ENCODE assay signal across 8 cellular contexts in genomic region chr18:28176674-28176932, GRCh38. TPM values are rescaled to one million over a fixed set of nuclear protein-coding genes. Genes with fewer than 3 reads are reported as not detected.
DNase-seq lines count a peak whose midpoint lies in the region; ATAC-seq and TF ChIP-seq lines count a peak whose summit lies in the region.

No MANE protein-coding gene starts in this region.

- no peak overlapping the region for H3K9ac ChIP-seq in SK-N-MC (ENCODE audit: insufficient read length)

- WGBS in heart left ventricle, 4 donors = 0 to 2% (median 0%) methylated on average over 25 to 38 of the region's 38 CpGs

- TF ChIP-seq CTCF in GM13976 (IDR thresholded peaks at IDR 0.05; ENCODE audit: borderline replicate concordance, control extremely low read depth, extremely low read depth, insufficient read depth, missing control alignments) (no peak), heart left ventricle (IDR thresholded peaks at IDR 0.05) (no peak), retinal pigment epithelial cell (conservative IDR thresholded peaks at IDR 0.05; ENCODE audit: low read depth, low read length) (no peak)

- H3K4me3 ChIP-seq in SK-N-MC (0 out of 2 replicates have a peak overlapping the region, but pooled peaks have one; percentile 33), heart left ventricle (peak overlapping the region; percentile 65 to 91 (median 75)), retinal pigment epithelial cell (ENCODE audit: low read length) (peak overlapping the region; percentile 95)

- H3K27me3 ChIP-seq in heart left ventricle = peaks cover 0 to 61% (median 13%) of the 10 kb centered on the region in 9 donors

- TF ChIP-seq POLR2A in heart left ventricle (IDR thresholded peaks at IDR 0.05) = no peak

- H3K36me3 ChIP-seq in SK-N-MC (ENCODE audit: insufficient read depth, low read length) (no peaks in the 10 kb centered on the region), heart left ventricle (no peaks in the 10 kb centered on the region)

- H3K4me1 ChIP-seq in heart left ventricle = peaks cover 0 to 11% (median 0%) of the 10 kb centered on the region in 12 donors

- H3K27ac ChIP-seq in SK-N-MC = no peak overlapping the region
- H3K27ac ChIP-seq in heart left ventricle = peak overlapping the region; percentile 75 to 97 (median 88)

- DNase-seq in GM13976 (ENCODE audit: low spot score) (peak; percentile 34), SK-N-MC (ENCODE audit: low read depth, low spot score) (no peak), heart left ventricle (no peak), retinal pigment epithelial cell (ENCODE audit: low read depth) (no peak), pons (ENCODE audit: low spot score) (no peak), GF-D8 (lab: John Stamatoyannopoulos, UW) (no peak)

- H3K9me3 ChIP-seq in SK-N-MC (ENCODE audit: low read depth, low read length) = no peaks in the 10 kb centered on the region
- H3K9me3 ChIP-seq in heart left ventricle = no peaks in the 10 kb centered on the region

- ATAC-seq in heart left ventricle = peak in 1 of 4 donors; percentile 2
- ATAC-seq in HG02885 (IDR thresholded peaks at IDR 0.05; ENCODE audit: poor library complexity, unreplicated experiment) = no peak
- ATAC-seq in HG03196 (IDR thresholded peaks at IDR 0.05; ENCODE audit: unreplicated experiment) = no peak

- in situ Hi-C loops in GM13976 (cut with MboI; ENCODE audit: low sequenced_read_pairs, unreplicated experiment) = no loop called here

- intact Hi-C loops in heart left ventricle (cut with DNase I) = loop anchor here in 6 of 10 donors (2.0 to 10.0 kb wide), 9 partner anchors 54 to 314 kb away; no protein-coding TSS in a partner anchor

RNA-seq across cellular contexts. Expression of gene CDH2, which starts 0.3 kb away (rescaled TPM):
- total RNA-seq in heart left ventricle = 100 to 1,000 TPM; 313 to 594 (median 411) TPM
- polyA plus RNA-seq in heart left ventricle = 100 to 1,000 TPM in 1 of 2 donors, 10 to 100 TPM in 1; 62.5 to 169 TPM

Comparison
In these comparisons a context has a peak if more than half of its experiments do, and no peak if none do; other contexts are left out.
1. H3K4me3 ChIP-seq: peak in every context shown above with its lines; median percentile 95 in retinal pigment epithelial cell; 75 in heart left ventricle; 33 in SK-N-MC.